Comparison of ENCODE assay signal across 9 cellular contexts in the genomic region with DNA sequence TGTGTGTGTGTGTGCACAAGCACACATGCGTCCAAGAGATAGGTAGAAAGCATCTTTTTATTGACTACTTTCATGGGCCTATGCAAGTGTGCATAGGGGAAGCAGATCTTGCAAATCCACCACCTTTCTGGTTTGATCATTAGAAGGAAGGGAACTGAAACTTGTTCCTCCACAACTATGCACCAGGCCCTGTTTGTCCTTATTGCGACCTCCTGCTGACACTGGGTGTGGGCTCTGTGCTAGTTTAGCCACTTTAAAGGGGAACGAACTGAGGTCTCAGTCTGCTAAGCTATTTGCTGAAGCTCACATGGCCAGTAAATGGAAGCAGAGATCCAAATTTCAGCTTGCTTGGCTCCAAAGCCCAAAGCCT. TPM values are rescaled to one million over a fixed set of nuclear protein-coding genes. Genes with fewer than 3 reads are reported as not detected.
DNase-seq lines count a peak whose midpoint lies in the region; ATAC-seq, FAIRE-seq and TF ChIP-seq lines count a peak whose summit lies in the region.
"Had no signal": no experiment of that assay in that cellular context is flagged by ENCODE, and none has a peak within 500 bp of the region (broad histone marks: within the 10 kb centered on the region; RNA-seq: fewer than 3 reads in every experiment).

No MANE protein-coding gene starts in this region.

- no peaks in the 10 kb centered on the region for H3K36me3 Mint-ChIP-seq in glutamatergic neuron (ENCODE audit: unreplicated experiment)

- ATAC-seq in GM18498 (IDR thresholded peaks at IDR 0.05; ENCODE audit: unreplicated experiment) (peak; percentile 88), GM21528 (IDR thresholded peaks at IDR 0.05; ENCODE audit: low FRiP score, unreplicated experiment) (peak; percentile 81), HG03442 (IDR thresholded peaks at IDR 0.05; ENCODE audit: unreplicated experiment) (peak; percentile 92)

- H3K4me1 Mint-ChIP-seq in glutamatergic neuron (ENCODE audit: low read depth, unreplicated experiment) = peaks cover 30% of the 10 kb centered on the region

- no peaks in the 10 kb centered on the region for H3K36me3 ChIP-seq in kidney (ENCODE audit: control insufficient read depth in 1 of 2, insufficient read depth in 2 of 2, low read length in 2 of 2)

- TF ChIP-seq CTCF in glutamatergic neuron (IDR thresholded peaks at IDR 0.05; ENCODE audit: partially characterized antibody, unreplicated experiment) (no peak), kidney (IDR thresholded peaks at IDR 0.05; ENCODE audit: borderline replicate concordance, extremely low read depth, insufficient read depth) (no peak)

- H3K4me3 Mint-ChIP-seq in glutamatergic neuron (ENCODE audit: unreplicated experiment) = no peak overlapping the region

- intact Hi-C loops in kidney (cut with DNase I) = no loop called here

- H3K4me3 ChIP-seq in kidney (ENCODE audit: low read length in 2 of 2) = no peak overlapping the region

- H3K9ac ChIP-seq in kidney (ENCODE audit: low read length in 2 of 2) = no peak overlapping the region

- H3K4me1 ChIP-seq in kidney (ENCODE audit: control insufficient read depth in 1 of 2, insufficient read depth in 1 of 2, low read depth in 1 of 2, low read length in 2 of 2) = no peaks in the 10 kb centered on the region

- H3K9me3 ChIP-seq in kidney (ENCODE audit: control insufficient read depth in 1 of 2, low read length in 2 of 2) = no peaks in the 10 kb centered on the region

- peak overlapping the region; percentile 77 for H3K27ac Mint-ChIP-seq in glutamatergic neuron (ENCODE audit: unreplicated experiment)

- no peaks in the 10 kb centered on the region for H3K9me3 Mint-ChIP-seq in glutamatergic neuron (ENCODE audit: unreplicated experiment)

- peaks cover 5% of the 10 kb centered on the region for H3K27me3 Mint-ChIP-seq in glutamatergic neuron (ENCODE audit: unreplicated experiment)

- FAIRE-seq in kidney (lab: Jason Lieb, UNC) = no peak

- H3K27ac ChIP-seq in kidney (ENCODE audit: low read depth in 2 of 2, low read length in 2 of 2) = no peak overlapping the region
- H3K27ac ChIP-seq: VCaP had no signal

- DNase-seq in glutamatergic neuron = no peak
- DNase-seq in SHP77 (lab: John Stamatoyannopoulos, UW) = no peak
- DNase-seq in kidney = no peak
- no peak for DNase-seq in A172 (ENCODE audit: low spot score)
- DNase-seq in stimulated activated CD4-positive, alpha-beta T cell treated with anti-CD3 and anti-CD28 coated beads, Interleukin-4, amount 100 ng/mL, for 24 hours = no peak

RNA-seq across cellular contexts. Expression of gene INSIG2, which starts 32.1 kb away (rescaled TPM):
- total RNA-seq in glutamatergic neuron (ENCODE audit: unreplicated experiment) (20.3 TPM), kidney (29.0 TPM)
- polyA plus RNA-seq in kidney (ENCODE audit: insufficient read depth, low read depth, low replicate concordance) = 18.4 TPM
- 9.3 and 11.8 TPM in 2 replicates for total RNA-seq in A172 (2014; rRNA removed; shearing (Covaris generic))

RNA-seq across cellular contexts. Expression of gene CCDC93, which starts 42.3 kb away (rescaled TPM):
- total RNA-seq in glutamatergic neuron (ENCODE audit: unreplicated experiment) (32.6 TPM), kidney (36.3 TPM)
- 6.7 TPM for polyA plus RNA-seq in kidney (ENCODE audit: insufficient read depth, low read depth, low replicate concordance)
- 15.0 and 21.8 TPM in 2 replicates for total RNA-seq in A172 (2014; rRNA removed; shearing (Covaris generic))
